18 cellular contexts compared by ENCODE assay signal in genomic region chr9:17824927-17825659, GRCh38.
"Had no signal": no experiment of that assay in that cellular context is flagged by ENCODE, and none has a peak within 500 bp of the region (broad histone marks: within the 10 kb centered on the region; RNA-seq: fewer than 3 reads in every experiment).

No MANE protein-coding gene starts in this region.

- H3K27me3 ChIP-seq: thyroid gland, uterus had no signal

- H3K36me3 ChIP-seq: thyroid gland, uterus had no signal

- H3K27ac Mint-ChIP-seq: activated B cell treated with CpG ODN at 0.5 μM for 24 hours; activated naive CD4-positive, alpha-beta T cell treated with anti-CD3 and anti-CD28 coated beads, Interleukin-2, amount 50 U/mL, for 72 hours; memory B cell; nephron progenitor cell; stimulated activated naive CD8-positive, alpha-beta T cell treated with anti-CD3 and anti-CD28 coated beads, Interleukin-15, Interleukin-2, amounts not matched to agents 100 ng/mL and 50 ng/mL, for 24 hours had no signal

- H3K36me3 Mint-ChIP-seq: activated naive CD4-positive, alpha-beta T cell treated with anti-CD3 and anti-CD28 coated beads, Interleukin-2, amount 50 U/mL, for 72 hours; memory B cell had no signal

- H3K9me3 Mint-ChIP-seq: activated B cell treated with CpG ODN at 0.5 μM for 24 hours; stimulated activated naive CD8-positive, alpha-beta T cell treated with anti-CD3 and anti-CD28 coated beads, Interleukin-15, Interleukin-2, amounts not matched to agents 100 ng/mL and 50 ng/mL, for 24 hours had no signal

- H3K4me1 ChIP-seq: uterus had no signal

- H3K4me3 Mint-ChIP-seq: activated B cell treated with CpG ODN at 0.5 μM for 24 hours; memory B cell; nephron progenitor cell; stimulated activated naive CD8-positive, alpha-beta T cell treated with anti-CD3 and anti-CD28 coated beads, Interleukin-15, Interleukin-2, amounts not matched to agents 100 ng/mL and 50 ng/mL, for 24 hours had no signal

- H3K9me3 ChIP-seq: thyroid gland, uterus had no signal

- H3K27me3 Mint-ChIP-seq: activated B cell treated with CpG ODN at 0.5 μM for 24 hours, memory B cell had no signal

- DNase-seq: activated B cell treated with CpG ODN at 0.5 μM for 24 hours; activated CD4-positive, alpha-beta T cell treated with anti-CD3 and anti-CD28 coated beads, Interleukin-2, amount 50 U/mL, for 4 hours; activated T-cell treated with anti-CD3 and anti-CD28 coated beads, Interleukin-2, amount 50 U/mL, for 1 hour; amygdala; central memory CD4-positive, alpha-beta T cell; effector memory CD4-positive, alpha-beta T cell; glutamatergic neuron; nephron progenitor cell; stimulated activated CD4-positive, alpha-beta T cell treated with anti-CD3 and anti-CD28 coated beads, Interleukin-15, amount 100 ng/mL, for 24 hours; stimulated activated CD4-positive, alpha-beta T cell treated with anti-CD3 and anti-CD28 coated beads, Interleukin-4, amount 100 ng/mL, for 24 hours; T-helper 2 cell; uterus had no signal

- FAIRE-seq: TTC549 had no signal

- ATAC-seq: activated naive CD4-positive, alpha-beta T cell treated with anti-CD3 and anti-CD28 coated beads, Interleukin-2, amount 50 U/mL, for 72 hours; left lobe of liver had no signal

- H3K4me1 Mint-ChIP-seq: activated B cell treated with CpG ODN at 0.5 μM for 24 hours, memory B cell, nephron progenitor cell had no signal

- H3K4me3 ChIP-seq: thyroid gland, uterus had no signal

- H3K27ac ChIP-seq: thyroid gland, uterus had no signal
